In the genomic region with DNA sequence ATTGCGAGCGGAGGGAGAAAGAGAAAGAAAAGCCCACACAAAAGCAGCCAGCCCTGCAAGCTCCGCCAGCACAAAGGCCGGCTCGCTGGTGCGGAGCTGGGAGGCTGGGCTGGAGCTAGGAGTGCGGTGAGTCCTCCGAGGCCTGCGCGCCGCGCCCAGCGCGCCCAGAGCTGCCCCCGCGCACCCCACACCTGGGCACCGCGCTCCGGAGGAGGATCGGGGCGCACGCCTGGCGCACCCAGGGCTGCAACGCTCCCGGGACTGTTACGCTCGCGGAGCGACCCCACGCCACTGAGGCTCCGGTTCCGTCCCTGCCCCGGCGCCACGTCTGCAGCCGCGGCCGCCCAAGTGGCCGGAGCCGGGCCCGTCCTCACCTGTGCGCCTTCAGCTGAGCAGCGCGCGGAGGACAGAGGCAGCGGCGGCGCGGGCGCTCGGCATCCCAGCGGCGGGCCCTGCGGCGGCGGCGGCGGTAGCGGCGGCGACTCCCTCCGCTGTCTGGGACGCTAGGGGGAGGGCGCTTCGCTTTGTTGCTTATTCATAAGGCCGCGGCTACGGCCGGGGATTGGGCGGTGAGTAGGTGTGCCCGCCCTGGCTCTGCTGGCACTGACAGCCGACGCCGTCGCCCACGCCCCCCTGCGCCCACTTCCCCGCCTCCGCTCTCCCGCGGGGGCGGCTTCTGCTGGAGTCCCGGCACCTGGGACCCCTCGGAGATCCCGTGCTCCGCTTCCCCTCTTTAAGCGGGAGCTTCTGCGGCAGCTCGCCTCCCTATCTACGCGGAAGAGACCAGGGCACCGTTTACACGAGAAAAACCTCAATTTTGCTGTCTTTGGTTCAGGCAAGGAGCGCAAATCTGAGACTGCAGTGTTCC, we compare ENCODE assay signal across 8 cellular contexts. TPM values are rescaled to one million over a fixed set of nuclear protein-coding genes. Genes with fewer than 3 reads are reported as not detected.
DNase-seq lines count a peak whose midpoint lies in the region; ATAC-seq and TF ChIP-seq lines count a peak whose summit lies in the region.

ARMH4 (minus strand) TSS at position 513 of the 868 bp plus-strand sequence. CDS start 12,855 bp downstream, outside the sequence.

- in situ Hi-C loops in ACHN (cut with HindIII; ENCODE audit: low pct_ligation_motif_present, low pct_unique_long_range_greater_than_20kb, low sequenced_read_pairs) = no loop called here

- ATAC-seq in GM18907 (IDR thresholded peaks at IDR 0.05; ENCODE audit: unreplicated experiment) (peak; percentile 95), HG03159 (IDR thresholded peaks at IDR 0.05; ENCODE audit: unreplicated experiment) (peak; percentile 96)
- ATAC-seq in activated CD4-positive, alpha-beta T cell treated with anti-CD3 and anti-CD28 coated beads for 36 hours = peak; percentile 93

- H3K4me3 ChIP-seq in choroid plexus epithelial cell (ENCODE audit: low read depth, low read length) = peak within 1 kb of the TSS; percentile 73

- peak; percentile 84 for DNase-seq in ACHN
- DNase-seq in NCI-H2227 treated with DMSO at 0.1 percent for 48 hours (lab: John Stamatoyannopoulos, UW) = peak; percentile 83
- peak; percentile 80 for DNase-seq in activated CD4-positive, alpha-beta T cell treated with anti-CD3 and anti-CD28 coated beads for 36 hours
- peak; percentile 77 for DNase-seq in choroid plexus epithelial cell (ENCODE audit: low read depth)
- peak; percentile 75 for DNase-seq in kidney glomerular epithelial cell (lab: John Stamatoyannopoulos, UW)
- peak; percentile 80 for DNase-seq in stimulated activated CD4-positive, alpha-beta T cell treated with anti-CD3 and anti-CD28 coated beads, Interleukin-15, amount 100 ng/mL, for 24 hours

- TF ChIP-seq CTCF in choroid plexus epithelial cell (conservative IDR thresholded peaks at IDR 0.05; ENCODE audit: low read depth, low read length) = peak; percentile 7

- no peaks in the 10 kb centered on the region for H3K9me3 Mint-ChIP-seq in activated CD4-positive, alpha-beta T cell treated with anti-CD3 and anti-CD28 coated beads for 36 hours (ENCODE audit: low read depth)

- no peaks in the 10 kb centered on the region for H3K36me3 Mint-ChIP-seq in activated CD4-positive, alpha-beta T cell treated with anti-CD3 and anti-CD28 coated beads for 36 hours (ENCODE audit: low read depth)

- H3K27ac Mint-ChIP-seq in activated CD4-positive, alpha-beta T cell treated with anti-CD3 and anti-CD28 coated beads for 36 hours = no peak within 1 kb of the TSS

- intact Hi-C loops in activated CD4-positive, alpha-beta T cell treated with anti-CD3 and anti-CD28 coated beads for 36 hours (cut with DNase I, micrococcal nuclease) = loop anchor here in 1 of 2 experiments (1.0 kb wide), 1 partner anchor 48 kb away; the partner anchor contains the start of gene ACTR10

- CTCF ChIA-PET in activated CD4-positive, alpha-beta T cell treated with anti-CD3 and anti-CD28 coated beads for 36 hours (lab: Charles Lee) = interaction anchor here (0.5 to 1.2 kb wide), 4 partner anchors 10 to 44 kb away, joined by 3 read pairs; no protein-coding TSS in a partner anchor

- peaks cover 16% of the 10 kb centered on the region for H3K4me1 Mint-ChIP-seq in activated CD4-positive, alpha-beta T cell treated with anti-CD3 and anti-CD28 coated beads for 36 hours

- peaks cover 56% of the 10 kb centered on the region for H3K27me3 Mint-ChIP-seq in activated CD4-positive, alpha-beta T cell treated with anti-CD3 and anti-CD28 coated beads for 36 hours

- peak within 1 kb of the TSS; percentile 65 for H3K4me3 Mint-ChIP-seq in activated CD4-positive, alpha-beta T cell treated with anti-CD3 and anti-CD28 coated beads for 36 hours

- POLR2A ChIA-PET in activated CD4-positive, alpha-beta T cell treated with anti-CD3 and anti-CD28 coated beads for 36 hours (lab: Charles Lee) = no interaction called here

RNA-seq across cellular contexts. Expression of gene ARMH4, which starts in this region (rescaled TPM):
- total RNA-seq in activated CD4-positive, alpha-beta T cell treated with anti-CD3 and anti-CD28 coated beads for 36 hours = not detected

Comparison
In these comparisons a context has a peak if more than half of its experiments do, and no peak if none do; other contexts are left out.
1. Peak in every context shown above with its lines: DNase-seq, ATAC-seq and H3K4me3 ChIP-seq.
2. Peak in DNase-seq and ATAC-seq in activated CD4-positive, alpha-beta T cell treated with anti-CD3 and anti-CD28 coated beads for 36 hours; RNA of the gene not detected or under 1 TPM.